In genomic region chr5:477247-477646, GRCh38 we compare ENCODE assay signal across 1 cellular context.
TF ChIP-seq lines count a peak whose summit lies in the region.

No MANE protein-coding gene starts in this region.

TF ChIP-seq in HepG2, 621 proteins besides CTCF, POLR2A, EP300 and RAD21:
- TF ChIP-seq ZNF704 (CRISPR knock-in tag; IDR thresholded peaks at IDR 0.05; ENCODE audit: borderline replicate concordance), result no peak
- no peak for TF ChIP-seq RXRA (CRISPR knock-in tag; IDR thresholded peaks at IDR 0.05)
- no peak for TF ChIP-seq ZNF713 (CRISPR knock-in tag; IDR thresholded peaks at IDR 0.05)
- TF ChIP-seq ZNF564 (CRISPR knock-in tag; IDR thresholded peaks at IDR 0.05), result no peak
- no peak for TF ChIP-seq DNMT3B (CRISPR knock-in tag; conservative IDR thresholded peaks at IDR 0.05)
- no peak for TF ChIP-seq HOXA9 (CRISPR knock-in tag; IDR thresholded peaks at IDR 0.05; ENCODE audit: borderline replicate concordance)
- TF ChIP-seq AKAP8 (CRISPR knock-in tag; IDR thresholded peaks at IDR 0.05), result no peak
- TF ChIP-seq FOXJ3 (CRISPR knock-in tag; IDR thresholded peaks at IDR 0.05; ENCODE audit: borderline replicate concordance), result no peak
- TF ChIP-seq ZC3H13 (CRISPR knock-in tag; IDR thresholded peaks at IDR 0.05), result 0 out of 2 replicates have a peak, but pooled peaks have one; percentile 57
- no peak for TF ChIP-seq MYNN (CRISPR knock-in tag; IDR thresholded peaks at IDR 0.05; ENCODE audit: low read depth)
- TF ChIP-seq PPARG (CRISPR knock-in tag; conservative IDR thresholded peaks at IDR 0.05), result no peak
- TF ChIP-seq ZSCAN9 (CRISPR knock-in tag; IDR thresholded peaks at IDR 0.05; ENCODE audit: borderline replicate concordance), result no peak
- TF ChIP-seq ZNF562 (CRISPR knock-in tag; IDR thresholded peaks at IDR 0.05; ENCODE audit: borderline replicate concordance), result no peak
- no peak for TF ChIP-seq ELF3 (CRISPR knock-in tag; IDR thresholded peaks at IDR 0.05)
- no peak for TF ChIP-seq ZNF160 (CRISPR knock-in tag; IDR thresholded peaks at IDR 0.05)
- no peak for TF ChIP-seq HMGXB3 (CRISPR knock-in tag; IDR thresholded peaks at IDR 0.05; ENCODE audit: borderline replicate concordance)
- peak; percentile 11 for TF ChIP-seq AGO2 (optimal IDR thresholded peaks at IDR 0.05; ENCODE audit: low read depth, low read length)
- TF ChIP-seq KDM2A (CRISPR knock-in tag; IDR thresholded peaks at IDR 0.05; ENCODE audit: borderline replicate concordance, low read depth), result 0 out of 2 replicates have a peak, but pooled peaks have one; percentile 14
- no peak for TF ChIP-seq ZNF747 (CRISPR knock-in tag; IDR thresholded peaks at IDR 0.05; ENCODE audit: borderline replicate concordance)
- peak; percentile 81 for TF ChIP-seq AGO1 (IDR thresholded peaks at IDR 0.05; ENCODE audit: low read depth, low read length, poor library complexity, severe bottlenecking)
- TF ChIP-seq ZNF597 (CRISPR knock-in tag; IDR thresholded peaks at IDR 0.05), result no peak
